ENCODE assay signal across 7 cellular contexts in the genomic region with DNA sequence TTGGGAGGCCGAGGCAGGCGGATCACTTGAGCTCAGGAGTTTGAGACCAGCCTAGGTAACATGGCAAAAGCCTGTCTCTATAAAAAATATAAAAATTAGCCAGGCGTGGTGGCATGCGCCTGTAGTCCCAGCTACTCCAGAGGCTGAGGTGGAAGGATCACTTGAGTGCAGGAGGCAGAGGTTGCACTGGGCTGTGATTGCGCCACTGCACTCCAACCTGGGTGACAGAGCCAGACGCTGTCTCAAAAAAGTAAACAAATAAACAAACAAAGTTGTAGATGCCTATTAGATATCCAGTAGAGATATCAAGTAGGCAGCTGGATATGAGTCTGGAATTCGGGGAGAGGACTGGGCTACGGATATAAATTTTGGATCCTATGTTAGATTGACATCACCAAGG. TPM values are rescaled to one million over a fixed set of nuclear protein-coding genes. Genes with fewer than 3 reads are reported as not detected.
DNase-seq lines count a peak whose midpoint lies in the region; ATAC-seq and TF ChIP-seq lines count a peak whose summit lies in the region.
"Not testable (repeated sequence)": the region's sequence is repeated elsewhere in the genome, so short reads cannot be mapped to it uniquely, and the experiment has no call there.
"Had no signal": no experiment of that assay in that cellular context is flagged by ENCODE, and none has a peak within 500 bp of the region (broad histone marks: within the 10 kb centered on the region; RNA-seq: fewer than 3 reads in every experiment).

No MANE protein-coding gene starts in this region.

- peaks cover 31% of the 10 kb centered on the region for H3K36me3 Mint-ChIP-seq in activated CD4-positive, alpha-beta T cell treated with anti-CD3 and anti-CD28 coated beads for 36 hours (ENCODE audit: low read depth)
- peaks cover 36% of the 10 kb centered on the region for H3K36me3 Mint-ChIP-seq in activated CD8-positive, alpha-beta T cell treated with anti-CD3 and anti-CD28 coated beads, Interleukin-2, amount 10 ng/mL, durations not matched to agents 7 days and 5 days (ENCODE audit: low read depth)
- H3K36me3 Mint-ChIP-seq in nephron progenitor cell (ENCODE audit: low read depth) = peaks cover 86% of the 10 kb centered on the region

- not testable (repeated sequence) for ATAC-seq in activated CD4-positive, alpha-beta T cell treated with anti-CD3 and anti-CD28 coated beads for 36 hours; activated CD8-positive, alpha-beta T cell treated with anti-CD3 and anti-CD28 coated beads, Interleukin-2, amount 10 ng/mL, durations not matched to agents 7 days and 5 days
- peak; percentile 58 for ATAC-seq in left lobe of liver
- ATAC-seq in right lobe of liver = peak in 3 of 4 donors; percentile 18 to 51 (median 38)

- H3K4me3 ChIP-seq in right lobe of liver = not testable (repeated sequence)

- peak; percentile 4 for DNase-seq in NCI-H460 (ENCODE audit: extremely low read depth, low read depth)
- not testable (repeated sequence) for DNase-seq in activated CD4-positive, alpha-beta T cell treated with anti-CD3 and anti-CD28 coated beads for 36 hours; activated CD8-positive, alpha-beta T cell treated with anti-CD3 and anti-CD28 coated beads, Interleukin-2, amount 10 ng/mL, durations not matched to agents 7 days and 5 days; left lobe of liver (ENCODE audit: low spot score); right lobe of liver; nephron progenitor cell

- POLR2A ChIA-PET in activated CD4-positive, alpha-beta T cell treated with anti-CD3 and anti-CD28 coated beads for 36 hours (lab: Charles Lee); activated CD8-positive, alpha-beta T cell treated with anti-CD3 and anti-CD28 coated beads, Interleukin-2, amount 10 ng/mL, durations not matched to agents 7 days and 5 days (lab: Charles Lee): not testable (repeated sequence)

- H3K27ac ChIP-seq in right lobe of liver = not testable (repeated sequence)

- not testable (repeated sequence) for H3K36me3 ChIP-seq in right lobe of liver

- CTCF ChIA-PET in activated CD4-positive, alpha-beta T cell treated with anti-CD3 and anti-CD28 coated beads for 36 hours (lab: Charles Lee) = interaction anchor here (1.2 to 1.9 kb wide), 3 partner anchors 10 to 354 kb away, joined by 3 to 6 read pairs (median 5); no protein-coding TSS in a partner anchor
- CTCF ChIA-PET in activated CD8-positive, alpha-beta T cell treated with anti-CD3 and anti-CD28 coated beads, Interleukin-2, amount 10 ng/mL, durations not matched to agents 7 days and 5 days (lab: Charles Lee) = interaction anchor here (1.0 to 1.7 kb wide), 2 partner anchors 22 to 24 kb away, joined by 3 to 4 read pairs; partner anchors contain the start of gene CEP70

- H3K4me3 Mint-ChIP-seq in activated CD4-positive, alpha-beta T cell treated with anti-CD3 and anti-CD28 coated beads for 36 hours; activated CD8-positive, alpha-beta T cell treated with anti-CD3 and anti-CD28 coated beads, Interleukin-2, amount 10 ng/mL, durations not matched to agents 7 days and 5 days; nephron progenitor cell: not testable (repeated sequence)

- not testable (repeated sequence) for TF ChIP-seq POLR2A in right lobe of liver (IDR thresholded peaks at IDR 0.05)

- H3K4me1 Mint-ChIP-seq in activated CD4-positive, alpha-beta T cell treated with anti-CD3 and anti-CD28 coated beads for 36 hours; activated CD8-positive, alpha-beta T cell treated with anti-CD3 and anti-CD28 coated beads, Interleukin-2, amount 10 ng/mL, durations not matched to agents 7 days and 5 days (ENCODE audit: low read depth); nephron progenitor cell: not testable (repeated sequence)

- H3K4me1 ChIP-seq in right lobe of liver = not testable (repeated sequence)

- not testable (repeated sequence) for TF ChIP-seq CTCF in right lobe of liver (IDR thresholded peaks at IDR 0.05); nephron progenitor cell (IDR thresholded peaks at IDR 0.05)

- 90% methylated on average over 8 of the region's 8 CpGs for WGBS in right lobe of liver (ENCODE audit: insufficient coverage, low coverage, low lambda C conversion rate, missing lambda C conversion rate)

- not testable (repeated sequence) for H3K27me3 Mint-ChIP-seq in activated CD4-positive, alpha-beta T cell treated with anti-CD3 and anti-CD28 coated beads for 36 hours; activated CD8-positive, alpha-beta T cell treated with anti-CD3 and anti-CD28 coated beads, Interleukin-2, amount 10 ng/mL, durations not matched to agents 7 days and 5 days (ENCODE audit: low read depth); nephron progenitor cell (ENCODE audit: low read depth, poor library complexity)

- intact Hi-C loops in activated CD4-positive, alpha-beta T cell treated with anti-CD3 and anti-CD28 coated beads for 36 hours (cut with DNase I, micrococcal nuclease); right lobe of liver (cut with DNase I): not testable (repeated sequence)

- not testable (repeated sequence) for H3K27me3 ChIP-seq in right lobe of liver

- peak overlapping the region; percentile 49 for H3K27ac Mint-ChIP-seq in activated CD4-positive, alpha-beta T cell treated with anti-CD3 and anti-CD28 coated beads for 36 hours
- peak overlapping the region; percentile 21 for H3K27ac Mint-ChIP-seq in activated CD8-positive, alpha-beta T cell treated with anti-CD3 and anti-CD28 coated beads, Interleukin-2, amount 10 ng/mL, durations not matched to agents 7 days and 5 days
- peak overlapping the region; percentile 9 for H3K27ac Mint-ChIP-seq in nephron progenitor cell

- H3K9me3 ChIP-seq in right lobe of liver = not testable (repeated sequence)

- peaks cover 11% of the 10 kb centered on the region for H3K9me3 Mint-ChIP-seq in activated CD4-positive, alpha-beta T cell treated with anti-CD3 and anti-CD28 coated beads for 36 hours (ENCODE audit: low read depth)
- not testable (repeated sequence) for H3K9me3 Mint-ChIP-seq in activated CD8-positive, alpha-beta T cell treated with anti-CD3 and anti-CD28 coated beads, Interleukin-2, amount 10 ng/mL, durations not matched to agents 7 days and 5 days (ENCODE audit: insufficient read depth)
- H3K9me3 Mint-ChIP-seq in nephron progenitor cell = peaks cover 60% of the 10 kb centered on the region

RNA-seq across cellular contexts. Expression of gene CEP70, which starts 24.4 kb away (rescaled TPM):
- total RNA-seq in NCI-H460 (2014; rRNA removed; shearing (Covaris generic)) = 26.3 and 35.5 TPM in 2 replicates
- polyA plus RNA-seq in NCI-H460 (2014; cell fraction: nucleus; rRNA removed) = 14.1 and 19.4 TPM in 2 replicates
- 10 to 100 TPM in 1 of 2 experiments, 1 to 10 TPM in 1; 9.3 to 11.4 TPM for total RNA-seq in activated CD4-positive, alpha-beta T cell treated with anti-CD3 and anti-CD28 coated beads for 36 hours
- total RNA-seq in activated CD8-positive, alpha-beta T cell treated with anti-CD3 and anti-CD28 coated beads, Interleukin-2, amount 10 ng/mL, durations not matched to agents 7 days and 5 days = 10 to 100 TPM; 15.9 to 19.5 TPM
- 23.8 TPM for total RNA-seq in left lobe of liver
- 10 to 100 TPM; 13.8 to 26.7 (median 21.4) TPM for total RNA-seq in right lobe of liver
- polyA plus RNA-seq: CD14-positive monocyte had no signal

RNA-seq across cellular contexts. Expression of gene FAIM, which starts 38.9 kb away (rescaled TPM):
- total RNA-seq in NCI-H460 (2014; rRNA removed; shearing (Covaris generic)) = 22.0 and 25.0 TPM in 2 replicates
- polyA plus RNA-seq in NCI-H460 (2014; cell fraction: nucleus; rRNA removed) = 11.9 and 17.7 TPM in 2 replicates
- 1 to 10 TPM; 2.6 to 4.0 TPM for total RNA-seq in activated CD4-positive, alpha-beta T cell treated with anti-CD3 and anti-CD28 coated beads for 36 hours
- total RNA-seq in activated CD8-positive, alpha-beta T cell treated with anti-CD3 and anti-CD28 coated beads, Interleukin-2, amount 10 ng/mL, durations not matched to agents 7 days and 5 days = 1 to 10 TPM; 4.2 to 5.9 TPM
- total RNA-seq in left lobe of liver (3.5 TPM), right lobe of liver (1 to 10 TPM; 3.3 to 6.1 (median 3.9) TPM)
